15 cellular contexts compared by ENCODE assay signal in the genomic region with DNA sequence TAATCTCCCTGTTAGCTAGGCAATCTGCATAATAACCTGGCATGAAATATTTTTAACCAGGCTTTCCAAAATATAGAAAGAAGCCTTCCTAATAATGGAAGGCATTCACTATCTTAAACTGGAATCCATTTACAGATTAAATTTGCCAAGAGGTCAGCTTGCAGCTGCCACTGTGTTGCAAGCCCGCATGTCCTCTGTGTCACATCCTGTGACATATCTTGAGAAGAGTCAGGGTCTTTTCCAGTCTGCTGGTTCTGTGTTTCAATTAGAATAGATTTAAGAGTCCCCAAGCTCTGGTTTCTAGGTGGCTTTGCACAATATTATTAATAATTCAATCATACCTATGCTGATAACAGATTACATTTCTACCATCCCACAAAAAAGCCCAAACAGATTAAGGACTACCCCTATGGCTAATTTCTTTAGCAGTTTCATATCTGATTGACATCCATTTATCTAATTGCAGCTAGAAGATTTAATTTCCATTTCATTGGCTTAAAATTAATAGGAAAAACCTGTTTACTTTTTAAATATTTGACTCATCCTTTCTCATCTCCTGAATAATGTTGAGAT. TPM values are rescaled to one million over a fixed set of nuclear protein-coding genes. Genes with fewer than 3 reads are reported as not detected.
DNase-seq lines count a peak whose midpoint lies in the region; ATAC-seq and TF ChIP-seq lines count a peak whose summit lies in the region.
"Had no signal": no experiment of that assay in that cellular context is flagged by ENCODE, and none has a peak within 500 bp of the region (broad histone marks: within the 10 kb centered on the region; RNA-seq: fewer than 3 reads in every experiment).

No MANE protein-coding gene starts in this region.

- no peaks in the 10 kb centered on the region for H3K79me1 ChIP-seq in trophoblast cell (ENCODE audit: low read length)

- no peaks in the 10 kb centered on the region for H3K36me3 ChIP-seq in BE2C
- H3K36me3 ChIP-seq in trophoblast cell (ENCODE audit: control insufficient read depth in 1 of 2, insufficient read depth in 2 of 2, low read length in 2 of 2), result no peaks in the 10 kb centered on the region
- H3K36me3 ChIP-seq: HAP-1 had no signal

- no peak overlapping the region for H3K9ac ChIP-seq in trophoblast cell (ENCODE audit: low read length)
- H3K9ac ChIP-seq: GM23248 had no signal

- H3K23ac ChIP-seq in trophoblast cell (ENCODE audit: low read length), result no peak overlapping the region

- no peak overlapping the region for H3K4ac ChIP-seq in trophoblast cell (ENCODE audit: low read depth, low read length)

- H2BK12ac ChIP-seq in trophoblast cell (ENCODE audit: low read length), result no peak overlapping the region

- ATAC-seq in SK-N-SH treated with all-trans-retinoic acid at 6 μM for 48 hours, result no peak
- ATAC-seq: HepG2 had no signal

- no peak overlapping the region for H3K14ac ChIP-seq in trophoblast cell (ENCODE audit: low read length)

- H3K4me3 ChIP-seq in BE2C (ENCODE audit: low read depth, low read length) (no peak overlapping the region), trophoblast cell (ENCODE audit: low read depth, low read length) (no peak overlapping the region)
- H3K4me3 ChIP-seq: GM23248, HAP-1 had no signal

- H4K8ac ChIP-seq in trophoblast cell (ENCODE audit: low read depth, low read length), result no peak overlapping the region

- no peak overlapping the region for H3K18ac ChIP-seq in trophoblast cell (ENCODE audit: low read length)

- no CpG with 5 or more reads among the region's 1 CpG for WGBS in trophoblast cell (ENCODE audit: extremely low coverage, insufficient coverage, insufficient read length)

- peaks cover 15% of the 10 kb centered on the region for H3K4me1 ChIP-seq in BE2C
- H3K4me1 ChIP-seq in trophoblast cell (ENCODE audit: control insufficient read depth in 1 of 2, insufficient read depth in 2 of 2, low read length in 2 of 2), result no peaks in the 10 kb centered on the region

- H2AK5ac ChIP-seq in trophoblast cell (ENCODE audit: low read length), result no peak overlapping the region

- H3K27ac ChIP-seq in trophoblast cell (ENCODE audit: low read depth, low read length), result no peak overlapping the region
- H3K27ac ChIP-seq: GM23248 had no signal

- peaks cover 38% of the 10 kb centered on the region for H3K27me3 ChIP-seq in BE2C
- no peaks in the 10 kb centered on the region for H3K27me3 ChIP-seq in trophoblast cell (ENCODE audit: insufficient read depth, low read length)

- no peak overlapping the region for H2AFZ ChIP-seq in trophoblast cell (ENCODE audit: insufficient read depth, low read length, poor library complexity)
- H2AFZ ChIP-seq: GM23248 had no signal

- H3K4me2 ChIP-seq in trophoblast cell (ENCODE audit: low read length), result no peak overlapping the region

- no peaks in the 10 kb centered on the region for H3K9me3 ChIP-seq in BE2C
- no peaks in the 10 kb centered on the region for H3K9me3 ChIP-seq in trophoblast cell (ENCODE audit: insufficient read depth, low read depth, low read length)
- H3K9me3 ChIP-seq: HAP-1 had no signal

- DNase-seq in BE2C (peak; percentile 72), NCI-H82 (lab: John Stamatoyannopoulos, UW) (peak; percentile 50), trophoblast cell (peak; percentile 49 to 75), hypothalamus (lab: John Stamatoyannopoulos, UW) (no peak), NCI-H2196 (lab: John Stamatoyannopoulos, UW; ENCODE audit: unreplicated experiment) (no peak), NCI-H1694 treated with DMSO at 0.1 percent for 48 hours (lab: John Stamatoyannopoulos, UW) (no peak)
- DNase-seq: C1 segment of cervical spinal cord; CD4-positive, CD25-positive, alpha-beta regulatory T cell; CD8-positive, alpha-beta memory T cell; COR-L47; GDM1; GM23248 had no signal

- H2BK5ac ChIP-seq in trophoblast cell (ENCODE audit: low read depth, low read length, poor library complexity), result no peak overlapping the region

- H4K12ac ChIP-seq in trophoblast cell (ENCODE audit: low read depth, low read length), result no peak overlapping the region

- TF ChIP-seq CTCF in BE2C (IDR thresholded peaks at IDR 0.05; ENCODE audit: low read depth, low read length), result no peak

- H3K79me2 ChIP-seq in trophoblast cell (ENCODE audit: control insufficient read depth, insufficient read depth, low read length, poor library complexity), result no peaks in the 10 kb centered on the region

- H2BK120ac ChIP-seq in trophoblast cell (ENCODE audit: insufficient read depth, low read length, poor library complexity), result no peak overlapping the region

- H4K91ac ChIP-seq in trophoblast cell (ENCODE audit: low read depth, low read length), result no peak overlapping the region

TF ChIP-seq in SK-N-SH treated with all-trans-retinoic acid at 6 μM for 48 hours, 23 proteins besides CTCF, POLR2A, EP300 and RAD21:
- no peak for TF ChIP-seq ZNF565 (CRISPR knock-in tag; conservative IDR thresholded peaks at IDR 0.05; ENCODE audit: low read depth)
- TF ChIP-seq ZFP30 (CRISPR knock-in tag; IDR thresholded peaks at IDR 0.05), result no peak
- TF ChIP-seq, protein P1, sequence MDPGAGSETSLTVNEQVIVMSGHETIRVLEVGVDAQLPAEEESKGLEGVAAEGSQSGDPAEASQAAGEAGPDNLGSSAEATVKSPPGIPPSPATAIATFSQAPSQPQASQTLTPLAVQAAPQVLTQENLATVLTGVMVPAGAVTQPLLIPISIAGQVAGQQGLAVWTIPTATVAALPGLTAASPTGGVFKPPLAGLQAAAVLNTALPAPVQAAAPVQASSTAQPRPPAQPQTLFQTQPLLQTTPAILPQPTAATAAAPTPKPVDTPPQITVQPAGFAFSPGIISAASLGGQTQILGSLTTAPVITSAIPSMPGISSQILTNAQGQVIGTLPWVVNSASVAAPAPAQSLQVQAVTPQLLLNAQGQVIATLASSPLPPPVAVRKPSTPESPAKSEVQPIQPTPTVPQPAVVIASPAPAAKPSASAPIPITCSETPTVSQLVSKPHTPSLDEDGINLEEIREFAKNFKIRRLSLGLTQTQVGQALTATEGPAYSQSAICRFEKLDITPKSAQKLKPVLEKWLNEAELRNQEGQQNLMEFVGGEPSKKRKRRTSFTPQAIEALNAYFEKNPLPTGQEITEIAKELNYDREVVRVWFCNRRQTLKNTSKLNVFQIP (CRISPR knock-in tag; IDR thresholded peaks at IDR 0.05; ENCODE audit: borderline replicate concordance, low read depth), result no peak
- TF ChIP-seq TCF4 (CRISPR knock-in tag; IDR thresholded peaks at IDR 0.05; ENCODE audit: borderline replicate concordance), result peak; percentile 86
- no peak for TF ChIP-seq ZNF8 (CRISPR knock-in tag; IDR thresholded peaks at IDR 0.05)
- no peak for TF ChIP-seq SNAI2 (CRISPR knock-in tag; IDR thresholded peaks at IDR 0.05)
- TF ChIP-seq, protein P2, sequence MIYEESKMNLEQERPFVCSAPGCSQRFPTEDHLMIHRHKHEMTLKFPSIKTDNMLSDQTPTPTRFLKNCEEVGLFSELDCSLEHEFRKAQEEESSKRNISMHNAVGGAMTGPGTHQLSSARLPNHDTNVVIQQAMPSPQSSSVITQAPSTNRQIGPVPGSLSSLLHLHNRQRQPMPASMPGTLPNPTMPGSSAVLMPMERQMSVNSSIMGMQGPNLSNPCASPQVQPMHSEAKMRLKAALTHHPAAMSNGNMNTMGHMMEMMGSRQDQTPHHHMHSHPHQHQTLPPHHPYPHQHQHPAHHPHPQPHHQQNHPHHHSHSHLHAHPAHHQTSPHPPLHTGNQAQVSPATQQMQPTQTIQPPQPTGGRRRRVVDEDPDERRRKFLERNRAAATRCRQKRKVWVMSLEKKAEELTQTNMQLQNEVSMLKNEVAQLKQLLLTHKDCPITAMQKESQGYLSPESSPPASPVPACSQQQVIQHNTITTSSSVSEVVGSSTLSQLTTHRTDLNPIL (CRISPR knock-in tag; IDR thresholded peaks at IDR 0.05; ENCODE audit: low read depth), result no peak
- no peak for TF ChIP-seq CSDC2 (CRISPR knock-in tag; IDR thresholded peaks at IDR 0.05)
- TF ChIP-seq ESRRG (CRISPR knock-in tag; IDR thresholded peaks at IDR 0.05), result no peak
- TF ChIP-seq ISL1 (CRISPR knock-in tag; IDR thresholded peaks at IDR 0.05), result peak; percentile 50; the same call in 1 of the 2 replicates
- no peak for TF ChIP-seq ZFP3 (CRISPR knock-in tag; IDR thresholded peaks at IDR 0.05)
- TF ChIP-seq, protein P3, sequence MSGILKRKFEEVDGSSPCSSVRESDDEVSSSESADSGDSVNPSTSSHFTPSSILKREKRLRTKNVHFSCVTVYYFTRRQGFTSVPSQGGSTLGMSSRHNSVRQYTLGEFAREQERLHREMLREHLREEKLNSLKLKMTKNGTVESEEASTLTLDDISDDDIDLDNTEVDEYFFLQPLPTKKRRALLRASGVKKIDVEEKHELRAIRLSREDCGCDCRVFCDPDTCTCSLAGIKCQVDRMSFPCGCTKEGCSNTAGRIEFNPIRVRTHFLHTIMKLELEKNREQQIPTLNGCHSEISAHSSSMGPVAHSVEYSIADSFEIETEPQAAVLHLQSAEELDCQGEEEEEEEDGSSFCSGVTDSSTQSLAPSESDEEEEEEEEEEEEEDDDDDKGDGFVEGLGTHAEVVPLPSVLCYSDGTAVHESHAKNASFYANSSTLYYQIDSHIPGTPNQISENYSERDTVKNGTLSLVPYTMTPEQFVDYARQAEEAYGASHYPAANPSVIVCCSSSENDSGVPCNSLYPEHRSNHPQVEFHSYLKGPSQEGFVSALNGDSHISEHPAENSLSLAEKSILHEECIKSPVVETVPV (CRISPR knock-in tag; IDR thresholded peaks at IDR 0.05), result no peak
- TF ChIP-seq, protein P4, sequence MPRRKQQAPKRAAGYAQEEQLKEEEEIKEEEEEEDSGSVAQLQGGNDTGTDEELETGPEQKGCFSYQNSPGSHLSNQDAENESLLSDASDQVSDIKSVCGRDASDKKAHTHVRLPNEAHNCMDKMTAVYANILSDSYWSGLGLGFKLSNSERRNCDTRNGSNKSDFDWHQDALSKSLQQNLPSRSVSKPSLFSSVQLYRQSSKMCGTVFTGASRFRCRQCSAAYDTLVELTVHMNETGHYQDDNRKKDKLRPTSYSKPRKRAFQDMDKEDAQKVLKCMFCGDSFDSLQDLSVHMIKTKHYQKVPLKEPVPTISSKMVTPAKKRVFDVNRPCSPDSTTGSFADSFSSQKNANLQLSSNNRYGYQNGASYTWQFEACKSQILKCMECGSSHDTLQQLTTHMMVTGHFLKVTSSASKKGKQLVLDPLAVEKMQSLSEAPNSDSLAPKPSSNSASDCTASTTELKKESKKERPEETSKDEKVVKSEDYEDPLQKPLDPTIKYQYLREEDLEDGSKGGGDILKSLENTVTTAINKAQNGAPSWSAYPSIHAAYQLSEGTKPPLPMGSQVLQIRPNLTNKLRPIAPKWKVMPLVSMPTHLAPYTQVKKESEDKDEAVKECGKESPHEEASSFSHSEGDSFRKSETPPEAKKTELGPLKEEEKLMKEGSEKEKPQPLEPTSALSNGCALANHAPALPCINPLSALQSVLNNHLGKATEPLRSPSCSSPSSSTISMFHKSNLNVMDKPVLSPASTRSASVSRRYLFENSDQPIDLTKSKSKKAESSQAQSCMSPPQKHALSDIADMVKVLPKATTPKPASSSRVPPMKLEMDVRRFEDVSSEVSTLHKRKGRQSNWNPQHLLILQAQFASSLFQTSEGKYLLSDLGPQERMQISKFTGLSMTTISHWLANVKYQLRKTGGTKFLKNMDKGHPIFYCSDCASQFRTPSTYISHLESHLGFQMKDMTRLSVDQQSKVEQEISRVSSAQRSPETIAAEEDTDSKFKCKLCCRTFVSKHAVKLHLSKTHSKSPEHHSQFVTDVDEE (CRISPR knock-in tag; IDR thresholded peaks at IDR 0.05), result no peak

RNA-seq across cellular contexts. Expression of a gene that starts 31.0 kb away (rescaled TPM):
- 8.4 TPM for polyA plus RNA-seq in BE2C (2012; ENCODE audit: insufficient read depth, insufficient read length, low read depth)
- polyA plus RNA-seq in trophoblast cell (2013), result 3.2 and 3.3 TPM in 2 replicates
- polyA plus RNA-seq: HepG2 had no signal

Comparison
In these comparisons a context has a peak if more than half of its experiments do, and no peak if none do; other contexts are left out.
1. DNase-seq: peak in BE2C (single experiment), NCI-H82 (single experiment) and trophoblast cell (2 of 2); none in hypothalamus (0 of 51), NCI-H2196 (single experiment) and NCI-H1694 treated with DMSO at 0.1 percent for 48 hours (single experiment).